Comparison of ENCODE assay signal across 28 cellular contexts in genomic region chr7:93509303-93509702, GRCh38.
"Had no signal": no experiment of that assay in that cellular context is flagged by ENCODE, and none has a peak within 500 bp of the region (broad histone marks: within the 10 kb centered on the region; RNA-seq: fewer than 3 reads in every experiment).

No MANE protein-coding gene starts in this region.

- FAIRE-seq: urothelium cell line had no signal

- ATAC-seq: stimulated activated effector memory CD8-positive, alpha-beta T cell treated with anti-CD3 and anti-CD28 coated beads, Interleukin-12 subunit alpha, Interleukin-12 subunit beta, amount 100 ng/mL, for 72 hours; stimulated activated memory B cell treated with anti-CD40 and anti-IgM and Interleukin-4, amounts not matched to agents 10 μg/mL and 1 μg/mL and 100 μg/mL, for 72 hours; stimulated activated naive B cell treated with anti-CD40 and anti-IgM and Interleukin-4, amounts not matched to agents 10 μg/mL and 1 μg/mL and 100 μg/mL, for 72 hours; stimulated activated naive CD8-positive, alpha-beta T cell treated with anti-CD3 and anti-CD28 coated beads, Interleukin-15, amount 100 ng/mL, for 72 hours; stimulated activated naive CD8-positive, alpha-beta T cell treated with anti-CD3 and anti-CD28 coated beads, Interleukin-15, Interleukin-2, amounts not matched to agents 100 U/mL and 50 U/mL, for 24 hours; upper lobe of right lung had no signal

- H3K27ac Mint-ChIP-seq: stimulated activated effector memory CD8-positive, alpha-beta T cell treated with anti-CD3 and anti-CD28 coated beads, Interleukin-12 subunit alpha, Interleukin-12 subunit beta, amount 100 ng/mL, for 72 hours; stimulated activated memory B cell treated with anti-CD40 and anti-IgM and Interleukin-4, amounts not matched to agents 10 μg/mL and 1 μg/mL and 100 μg/mL, for 72 hours; stimulated activated naive B cell treated with anti-CD40 and anti-IgM and Interleukin-4, amounts not matched to agents 10 μg/mL and 1 μg/mL and 100 μg/mL, for 72 hours; stimulated activated naive CD8-positive, alpha-beta T cell treated with anti-CD3 and anti-CD28 coated beads, Interleukin-15, amount 100 ng/mL, for 72 hours; stimulated activated naive CD8-positive, alpha-beta T cell treated with anti-CD3 and anti-CD28 coated beads, Interleukin-15, Interleukin-2, amounts not matched to agents 100 ng/mL and 50 ng/mL, for 24 hours; type B pancreatic cell had no signal

- DNase-seq: stimulated activated CD4-positive, alpha-beta T cell treated with anti-CD3 and anti-CD28 coated beads, Interleukin-2, amount 100 ng/mL, for 48 hours; stimulated activated CD4-positive, alpha-beta T cell treated with anti-CD3 and anti-CD28 coated beads, Interleukin-4, amount 100 ng/mL, for 1 hour; stimulated activated CD4-positive, alpha-beta T cell treated with anti-CD3 and anti-CD28 coated beads, Interleukin-4, amount 100 ng/mL, for 24 hours; stimulated activated CD4-positive, alpha-beta T cell treated with anti-CD3 and anti-CD28 coated beads, Interleukin-4, amount 100 ng/mL, for 4 hours; stimulated activated CD8-positive, alpha-beta memory T cell treated with anti-CD3 and anti-CD28 coated beads, Interleukin-4, amount 100 ng/mL, for 48 hours; stimulated activated naive B cell treated with anti-CD40 and anti-IgM and Interleukin-4, amounts not matched to agents 10 μg/mL and 1 μg/mL and 100 μg/mL, for 72 hours; stimulated activated naive CD4-positive, alpha-beta T cell; stimulated activated naive CD4-positive, alpha-beta T cell treated with Interleukin-2 at 50 U/mL for 16 hours; stimulated activated naive CD8-positive, alpha-beta T cell treated with anti-CD3 and anti-CD28 coated beads, Interleukin-15, amount 100 ng/mL, for 72 hours; stimulated activated naive CD8-positive, alpha-beta T cell treated with anti-CD3 and anti-CD28 coated beads, Interleukin-15, Interleukin-2, amounts not matched to agents 100 U/mL and 50 U/mL, for 24 hours; stomach; substantia nigra; testis; thyroid gland; tibial artery; transverse colon; trophoblast cell; upper lobe of left lung; upper lobe of right lung had no signal

- H3K27me3 ChIP-seq: stomach, suprapubic skin, testis, thyroid gland, tibial artery, tibial nerve, transverse colon, upper lobe of left lung, upper lobe of right lung, vagina had no signal

- H3K4me1 Mint-ChIP-seq: stimulated activated effector memory CD8-positive, alpha-beta T cell treated with anti-CD3 and anti-CD28 coated beads, Interleukin-12 subunit alpha, Interleukin-12 subunit beta, amount 100 ng/mL, for 72 hours; stimulated activated memory B cell treated with anti-CD40 and anti-IgM and Interleukin-4, amounts not matched to agents 10 μg/mL and 1 μg/mL and 100 μg/mL, for 72 hours; stimulated activated naive B cell treated with anti-CD40 and anti-IgM and Interleukin-4, amounts not matched to agents 10 μg/mL and 1 μg/mL and 100 μg/mL, for 72 hours; stimulated activated naive CD8-positive, alpha-beta T cell treated with anti-CD3 and anti-CD28 coated beads, Interleukin-15, amount 100 ng/mL, for 72 hours had no signal

- H3K27ac ChIP-seq: stomach, suprapubic skin, testis, thoracic aorta, thyroid gland, tibial artery, tibial nerve, transverse colon, upper lobe of left lung, upper lobe of right lung, vagina had no signal

- H3K4me3 ChIP-seq: stomach, suprapubic skin, testis, thoracic aorta, thyroid gland, tibial artery, tibial nerve, transverse colon, upper lobe of left lung, upper lobe of right lung, vagina had no signal

- H3K36me3 Mint-ChIP-seq: stimulated activated effector memory CD8-positive, alpha-beta T cell treated with anti-CD3 and anti-CD28 coated beads, Interleukin-12 subunit alpha, Interleukin-12 subunit beta, amount 100 ng/mL, for 72 hours; stimulated activated memory B cell treated with anti-CD40 and anti-IgM and Interleukin-4, amounts not matched to agents 10 μg/mL and 1 μg/mL and 100 μg/mL, for 72 hours; stimulated activated naive B cell treated with anti-CD40 and anti-IgM and Interleukin-4, amounts not matched to agents 10 μg/mL and 1 μg/mL and 100 μg/mL, for 72 hours; type B pancreatic cell had no signal

- H3K9me3 ChIP-seq: stomach, suprapubic skin, testis, thoracic aorta, thyroid gland, tibial artery, tibial nerve, transverse colon, upper lobe of left lung, upper lobe of right lung, vagina had no signal

- H3K36me3 ChIP-seq: stomach, suprapubic skin, thoracic aorta, thyroid gland, tibial artery, tibial nerve, transverse colon, upper lobe of left lung, upper lobe of right lung, vagina had no signal

- H3K4me3 Mint-ChIP-seq: stimulated activated effector memory CD8-positive, alpha-beta T cell treated with anti-CD3 and anti-CD28 coated beads, Interleukin-12 subunit alpha, Interleukin-12 subunit beta, amount 100 ng/mL, for 72 hours; stimulated activated memory B cell treated with anti-CD40 and anti-IgM and Interleukin-4, amounts not matched to agents 10 μg/mL and 1 μg/mL and 100 μg/mL, for 72 hours; stimulated activated naive B cell treated with anti-CD40 and anti-IgM and Interleukin-4, amounts not matched to agents 10 μg/mL and 1 μg/mL and 100 μg/mL, for 72 hours; stimulated activated naive CD8-positive, alpha-beta T cell treated with anti-CD3 and anti-CD28 coated beads, Interleukin-15, amount 100 ng/mL, for 72 hours; stimulated activated naive CD8-positive, alpha-beta T cell treated with anti-CD3 and anti-CD28 coated beads, Interleukin-15, Interleukin-2, amounts not matched to agents 100 ng/mL and 50 ng/mL, for 24 hours; type B pancreatic cell had no signal

- H3K9me3 Mint-ChIP-seq: stimulated activated memory B cell treated with anti-CD40 and anti-IgM and Interleukin-4, amounts not matched to agents 10 μg/mL and 1 μg/mL and 100 μg/mL, for 72 hours; stimulated activated naive B cell treated with anti-CD40 and anti-IgM and Interleukin-4, amounts not matched to agents 10 μg/mL and 1 μg/mL and 100 μg/mL, for 72 hours; stimulated activated naive CD8-positive, alpha-beta T cell treated with anti-CD3 and anti-CD28 coated beads, Interleukin-15, amount 100 ng/mL, for 72 hours; type B pancreatic cell had no signal

- H3K27me3 Mint-ChIP-seq: stimulated activated naive CD8-positive, alpha-beta T cell treated with anti-CD3 and anti-CD28 coated beads, Interleukin-15, amount 100 ng/mL, for 72 hours; stimulated activated naive CD8-positive, alpha-beta T cell treated with anti-CD3 and anti-CD28 coated beads, Interleukin-15, Interleukin-2, amounts not matched to agents 100 ng/mL and 50 ng/mL, for 24 hours; type B pancreatic cell had no signal

- H3K4me1 ChIP-seq: stomach, suprapubic skin, testis, thyroid gland, tibial artery, tibial nerve, transverse colon, upper lobe of left lung, upper lobe of right lung, vagina had no signal
